ENCODE assay signal across 9 cellular contexts in the genomic region with DNA sequence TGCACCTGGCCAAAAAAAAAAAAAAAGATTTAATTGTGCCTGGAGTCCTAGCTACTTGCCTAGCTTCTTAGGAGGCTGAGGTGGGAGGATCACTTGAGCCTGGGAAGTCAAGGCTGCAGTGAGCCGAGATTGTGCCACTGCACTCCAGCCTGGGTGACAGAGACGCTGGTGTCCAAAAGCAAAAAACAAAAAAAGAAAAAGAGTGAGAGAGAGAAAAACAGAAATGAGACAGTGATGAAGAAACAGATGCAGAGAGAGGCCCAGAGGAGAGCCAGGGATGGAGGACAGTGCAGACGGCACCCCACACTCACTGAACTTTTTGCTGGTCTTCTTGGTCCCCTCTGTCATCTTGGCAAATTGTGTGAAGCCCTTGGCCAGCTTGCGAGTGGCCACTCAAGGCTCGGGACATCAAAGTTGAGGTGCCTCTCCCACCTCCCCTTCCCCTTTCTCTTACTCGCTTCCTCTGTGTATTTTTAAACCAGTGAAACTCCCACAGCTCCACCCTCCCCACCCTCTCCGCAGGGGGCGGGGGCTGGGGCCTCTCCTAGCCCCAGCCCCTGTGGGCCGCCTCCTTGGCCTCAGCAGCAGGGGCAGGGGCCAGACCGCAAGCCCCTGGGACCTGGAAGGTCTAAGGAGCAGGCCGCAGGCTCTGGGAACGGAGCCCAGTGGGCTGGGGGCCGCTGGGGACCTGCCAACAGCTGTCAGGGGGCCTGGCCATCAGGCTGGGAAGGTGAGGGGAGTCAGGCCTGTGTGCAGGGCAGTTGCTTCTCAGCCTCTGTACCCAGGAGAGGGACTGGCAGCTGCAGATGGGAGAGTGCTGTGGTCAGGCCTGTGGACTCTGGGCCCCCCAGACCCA. TPM values are rescaled to one million over a fixed set of nuclear protein-coding genes. Genes with fewer than 3 reads are reported as not detected.
DNase-seq lines count a peak whose midpoint lies in the region; ATAC-seq, FAIRE-seq and TF ChIP-seq lines count a peak whose summit lies in the region.
"Had no signal": no experiment of that assay in that cellular context is flagged by ENCODE, and none has a peak within 500 bp of the region (broad histone marks: within the 10 kb centered on the region; RNA-seq: fewer than 3 reads in every experiment).

A gene with protein sequence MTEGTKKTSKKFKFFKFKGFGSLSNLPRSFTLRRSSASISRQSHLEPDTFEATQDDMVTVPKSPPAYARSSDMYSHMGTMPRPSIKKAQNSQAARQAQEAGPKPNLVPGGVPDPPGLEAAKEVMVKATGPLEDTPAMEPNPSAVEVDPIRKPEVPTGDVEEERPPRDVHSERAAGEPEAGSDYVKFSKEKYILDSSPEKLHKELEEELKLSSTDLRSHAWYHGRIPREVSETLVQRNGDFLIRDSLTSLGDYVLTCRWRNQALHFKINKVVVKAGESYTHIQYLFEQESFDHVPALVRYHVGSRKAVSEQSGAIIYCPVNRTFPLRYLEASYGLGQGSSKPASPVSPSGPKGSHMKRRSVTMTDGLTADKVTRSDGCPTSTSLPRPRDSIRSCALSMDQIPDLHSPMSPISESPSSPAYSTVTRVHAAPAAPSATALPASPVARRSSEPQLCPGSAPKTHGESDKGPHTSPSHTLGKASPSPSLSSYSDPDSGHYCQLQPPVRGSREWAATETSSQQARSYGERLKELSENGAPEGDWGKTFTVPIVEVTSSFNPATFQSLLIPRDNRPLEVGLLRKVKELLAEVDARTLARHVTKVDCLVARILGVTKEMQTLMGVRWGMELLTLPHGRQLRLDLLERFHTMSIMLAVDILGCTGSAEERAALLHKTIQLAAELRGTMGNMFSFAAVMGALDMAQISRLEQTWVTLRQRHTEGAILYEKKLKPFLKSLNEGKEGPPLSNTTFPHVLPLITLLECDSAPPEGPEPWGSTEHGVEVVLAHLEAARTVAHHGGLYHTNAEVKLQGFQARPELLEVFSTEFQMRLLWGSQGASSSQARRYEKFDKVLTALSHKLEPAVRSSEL (minus strand): TSS at position 387 of the 856 bp plus-strand sequence. CDS start 39 bp downstream, at position 348.

- H2AK5ac ChIP-seq in H1 (ENCODE audit: low read depth, low read length): peak within 1 kb of the TSS; percentile 32; the same call in 1 of the 2 replicates

- CTCF ChIA-PET in H1 (lab: Charles Lee; ENCODE audit: partially characterized antibody): interaction anchor here (0.7 to 16.2 kb wide), 10 partner anchors 11 to 201 kb away, joined by 3 to 227 read pairs (median 4); a partner anchor contains a TSS

- H3K23me2 ChIP-seq in H1 (ENCODE audit: low read depth, low read length): no peaks in the 10 kb centered on the region

- TF ChIP-seq POLR2A in GM15510 (IDR thresholded peaks at IDR 0.05; ENCODE audit: borderline replicate concordance, extremely low read depth, insufficient read length) (peak; percentile 67), H1 (IDR thresholded peaks at IDR 0.05; ENCODE audit: control extremely low read depth in 1 of 2, low read depth in 2 of 2, low read length in 2 of 2) (no peak)

- H2BK12ac ChIP-seq in H1 (ENCODE audit: low read depth, low read length): peak within 1 kb of the TSS; percentile 93; the same call in 1 of the 2 replicates

- no peak within 1 kb of the TSS for H3K4me2 ChIP-seq in H1 (ENCODE audit: insufficient read depth in 1 of 2, low read depth in 2 of 2, low read length in 2 of 2)

- no peak for FAIRE-seq in H1 (lab: Jason Lieb, UNC)

- peak within 1 kb of the TSS; percentile 47 for H4K5ac ChIP-seq in H1 (ENCODE audit: insufficient read length, low read depth, low read length)

- DNase-seq in T-helper 9 cell (peak; percentile 28), H1 (ENCODE audit: low read depth in 1 of 2, low spot score in 2 of 2) (no peak), pulmonary artery endothelial cell (ENCODE audit: low read depth, low spot score) (no peak), GM19240 (ENCODE audit: insufficient read length, low spot score) (no peak), NCI-H1930 (lab: John Stamatoyannopoulos, UW) (no peak), SW480 (ENCODE audit: low spot score) (no peak)

- no peaks in the 10 kb centered on the region for H3K79me1 ChIP-seq in H1 (ENCODE audit: low read depth, low read length)

- H3K4ac ChIP-seq in H1 (replicated peaks; ENCODE audit: insufficient read length, low read depth, low read length): no peak within 1 kb of the TSS

- no peak for TF ChIP-seq RAD21 in H1 (IDR thresholded peaks at IDR 0.05 in 1 of 2, conservative IDR thresholded peaks at IDR 0.05 in 1 of 2; ENCODE audit: low read depth in 2 of 2, low read length in 2 of 2)

- POLR2A ChIA-PET in H1 (lab: Charles Lee; ENCODE audit: partially characterized antibody): interaction anchor here (0.6 to 1.2 kb wide), 5 partner anchors 14 to 138 kb away, joined by 3 to 6 read pairs (median 3); a partner anchor contains a TSS

- H2BK5ac ChIP-seq in H1 (ENCODE audit: low read depth, low read length): peak within 1 kb of the TSS; percentile 68; the same call in 1 of the 2 replicates

- H3K36me3 ChIP-seq in H1 (ENCODE audit: control insufficient read depth in 2 of 4, insufficient read depth in 4 of 4, low read length in 3 of 4): no peaks in the 10 kb centered on the region

- no peak within 1 kb of the TSS for H3K23ac ChIP-seq in H1 (ENCODE audit: insufficient read length)

- H3K9me3 ChIP-seq in H1 (ENCODE audit: insufficient read depth in 2 of 2, low read depth in 1 of 2, low read length in 1 of 2): no peaks in the 10 kb centered on the region

- H3K79me2 ChIP-seq in H1 (ENCODE audit: control insufficient read depth in 1 of 2, insufficient read depth in 2 of 2, low read length in 2 of 2): no peaks in the 10 kb centered on the region

- ATAC-seq in HG02852 (IDR thresholded peaks at IDR 0.05; ENCODE audit: unreplicated experiment): peak; percentile 35

- no peak for TF ChIP-seq CTCF in H1 (IDR thresholded peaks at IDR 0.05; ENCODE audit: control extremely low read depth in 1 of 3, insufficient read depth in 1 of 3, low read depth in 1 of 3, low read length in 3 of 3)

- peak within 1 kb of the TSS; percentile 84 for H2BK120ac ChIP-seq in H1 (replicated peaks; ENCODE audit: low read depth, low read length)

- H3K4me3 ChIP-seq in H1 (ENCODE audit: extremely low read depth in 1 of 4, insufficient read depth in 2 of 4, low read depth in 3 of 4, low read length in 4 of 4): no peak within 1 kb of the TSS

- H4K20me1 ChIP-seq in H1 (replicated peaks in 1 of 2; ENCODE audit: control insufficient read depth in 1 of 2, insufficient read depth in 2 of 2, low read length in 2 of 2): no peaks in the 10 kb centered on the region

- H3K56ac ChIP-seq in H1 (replicated peaks; ENCODE audit: insufficient read length, low read depth, low read length): no peak within 1 kb of the TSS

- peak within 1 kb of the TSS; percentile 51; the same call in 1 of the 2 replicates for H3K18ac ChIP-seq in H1 (ENCODE audit: extremely low read depth, low read length)

- no peak for TF ChIP-seq EP300 in H1 (IDR thresholded peaks at IDR 0.05; ENCODE audit: borderline replicate concordance in 1 of 2, low read depth in 2 of 2, low read length in 2 of 2)

- H3K27ac ChIP-seq in H1 (ENCODE audit: low read depth, low read length): no peak within 1 kb of the TSS; the same call in 1 of the 2 replicates

- no peaks in the 10 kb centered on the region for H3K27me3 ChIP-seq in H1 (replicated peaks in 1 of 4; ENCODE audit: control insufficient read depth in 3 of 4, extremely low read depth in 1 of 4, insufficient read depth in 3 of 4, low read length in 3 of 4)

- H3K9ac ChIP-seq in H1 (replicated peaks in 1 of 4; ENCODE audit: extremely low read depth in 1 of 4, low read depth in 3 of 4, low read length in 3 of 4): peak within 1 kb of the TSS in 2 of 4 experiments; percentile 13 to 31; a peak in 2 of 7 replicates

- H4K91ac ChIP-seq in H1 (replicated peaks; ENCODE audit: insufficient read length, low read length): peak within 1 kb of the TSS; percentile 80

- WGBS in H1 (ENCODE audit: extremely low coverage in 1 of 2, insufficient coverage in 1 of 2, insufficient read length in 1 of 2, insufficient replicate concordance in 2 of 2, low coverage in 1 of 2, low lambda C conversion rate in 2 of 2, missing lambda C conversion rate in 1 of 2), 2 experiments: 78% methylated on average over 9 of the region's 13 CpGs; no CpG with 5 or more reads in 1 of the 2 experiments

- H2AFZ ChIP-seq in H1 (ENCODE audit: low read length): no peak within 1 kb of the TSS

- H4K8ac ChIP-seq in H1 (ENCODE audit: extremely low read depth, insufficient read depth, low read length): no peak within 1 kb of the TSS; the same call in 1 of the 2 replicates

- H2BK20ac ChIP-seq in H1 (ENCODE audit: low read length): 0 out of 2 replicates have a peak within 1 kb of the TSS, but pooled peaks have one; percentile 61

- H3K14ac ChIP-seq in H1 (ENCODE audit: insufficient read length): no peak within 1 kb of the TSS

- peak within 1 kb of the TSS; percentile 92; the same call in 1 of the 2 replicates for H2BK15ac ChIP-seq in H1 (ENCODE audit: low read length)

- H3K4me1 ChIP-seq in H1 (replicated peaks in 1 of 4; ENCODE audit: control insufficient read depth in 3 of 4, insufficient read depth in 4 of 4, low read length in 3 of 4): peaks cover 0 to 20% (median 15%) of the 10 kb centered on the region in 4 experiments; a peak in 6 of 7 replicates

TF ChIP-seq in H1, 55 proteins besides CTCF, POLR2A, EP300 and RAD21:
- TF ChIP-seq SP4 (IDR thresholded peaks at IDR 0.05; ENCODE audit: low read length) (no peak), SP2 (IDR thresholded peaks at IDR 0.05; ENCODE audit: low read length) (no peak), SIRT6 (IDR thresholded peaks at IDR 0.05; ENCODE audit: low read length) (no peak), JUN (IDR thresholded peaks at IDR 0.05; ENCODE audit: low read depth, low read length) (no peak), RNF2 (IDR thresholded peaks at IDR 0.05; ENCODE audit: borderline replicate concordance, low read depth, low read length, missing control alignments, poor library complexity, severe bottlenecking) (no peak), TAF1 (IDR thresholded peaks at IDR 0.05; ENCODE audit: low read depth, low read length) (no peak), RBBP5 (IDR thresholded peaks at IDR 0.05; ENCODE audit: borderline replicate concordance, low read depth, low read length) (no peak), HDAC6 (IDR thresholded peaks at IDR 0.05; ENCODE audit: low read depth, low read length) (no peak), CEBPB (IDR thresholded peaks at IDR 0.05; ENCODE audit: low read depth, low read length) (no peak)

RNA-seq across cellular contexts. Expression of the gene that starts here (rescaled TPM):
- total RNA-seq in H1 (2021; fragmentation: NEBNext Ultra II Directional; extraction: Animal tissue kit (Norgen Biotek cat#: 25700)): 6.4 and 7.3 TPM in 2 replicates
- 8.1 and 12.3 TPM in 2 replicates for polyA plus RNA-seq in H1 (2011; rRNA removed)
- 4.1 TPM for polyA plus RNA-seq in H1 (2011; cell fraction: cytosol; rRNA removed)
- 7.2 TPM for polyA plus RNA-seq in H1 (2011; cell fraction: nucleus; rRNA removed)
- 3.5 to 7.1 TPM (median 5.6 TPM) in 4 replicates for polyA plus RNA-seq in H1 (2012, experiment 1 of 2)
- 5.4 TPM for polyA plus RNA-seq in H1 (2012, experiment 2 of 2)
- polyA plus RNA-seq in H1 (2013, experiment 1 of 2): 2.8 TPM
- polyA plus RNA-seq in H1 (2013, experiment 2 of 2): 2.7 TPM
- polyA minus RNA-seq in H1 (2011; rRNA and poly(A)+ RNA removed): 4.2 and 4.4 TPM in 2 replicates
- 3.4 TPM for polyA minus RNA-seq in H1 (2011; cell fraction: cytosol; rRNA and poly(A)+ RNA removed)
- polyA minus RNA-seq in H1 (2011; cell fraction: nucleus; rRNA and poly(A)+ RNA removed): 9.1 TPM
- total RNA-seq in pulmonary artery endothelial cell: 56.8 and 58.3 TPM in 2 replicates
- total RNA-seq: epithelial cell of proximal tubule had no signal
